8 cellular contexts compared by ENCODE assay signal in the genomic region with DNA sequence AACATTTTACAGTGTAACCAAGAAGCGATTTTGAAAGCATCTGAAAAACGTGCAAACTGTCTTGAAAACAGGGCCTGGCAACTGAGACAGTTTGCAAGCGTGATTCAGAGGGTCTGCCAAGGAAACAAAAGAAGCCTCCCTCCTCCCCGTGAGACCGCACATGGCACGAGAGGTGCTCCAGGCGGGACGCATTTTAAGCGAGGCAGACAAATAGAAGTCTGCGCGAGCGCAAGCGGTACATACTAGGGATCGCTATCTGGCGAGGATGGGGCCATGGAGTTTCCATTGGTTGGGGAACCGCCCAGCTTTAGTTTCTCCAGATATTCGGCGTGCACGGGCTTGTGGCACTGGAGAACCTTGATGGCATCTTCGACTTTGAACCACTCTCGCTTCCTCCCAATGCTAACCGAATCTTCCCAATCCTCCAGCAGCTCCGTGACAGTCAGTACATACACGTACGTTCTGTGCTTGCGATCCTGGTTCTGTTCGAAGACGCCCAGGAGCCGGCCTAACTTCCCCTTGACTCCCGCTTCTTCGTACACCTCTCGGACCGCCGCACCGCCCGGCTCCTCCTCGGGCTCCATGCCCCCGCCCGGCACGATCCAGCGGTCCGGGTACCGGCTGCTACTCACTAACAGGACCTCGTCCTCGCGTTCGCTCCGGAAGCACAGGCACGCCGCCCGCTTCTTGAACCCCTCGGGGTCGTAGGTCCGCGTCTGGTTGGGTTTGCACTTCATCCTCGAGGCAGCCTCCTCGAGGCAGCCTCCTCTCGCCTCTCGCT. TPM values are rescaled to one million over a fixed set of nuclear protein-coding genes. Genes with fewer than 3 reads are reported as not detected.
DNase-seq lines count a peak whose midpoint lies in the region; ATAC-seq and TF ChIP-seq lines count a peak whose summit lies in the region.
"Not testable (repeated sequence)": the region's sequence is repeated elsewhere in the genome, so short reads cannot be mapped to it uniquely, and the experiment has no call there.

No MANE protein-coding gene starts in this region.

- peak overlapping the region; percentile 36 for H3K4me2 ChIP-seq in BLaER1

- peaks cover 30% of the 10 kb centered on the region for H3K27me3 Mint-ChIP-seq in activated CD4-positive, alpha-beta T cell treated with anti-CD3 and anti-CD28 coated beads, Interleukin-2, amount 10 ng/mL, durations not matched to agents 7 days and 5 days
- H3K27me3 Mint-ChIP-seq in naive thymus-derived CD4-positive, alpha-beta T cell, result peaks cover 16 to 25% (median 24%) of the 10 kb centered on the region in 5 donors

- peak overlapping the region; percentile 80 for H3K4me3 Mint-ChIP-seq in activated CD4-positive, alpha-beta T cell treated with anti-CD3 and anti-CD28 coated beads, Interleukin-2, amount 10 ng/mL, durations not matched to agents 7 days and 5 days
- H3K4me3 Mint-ChIP-seq in naive thymus-derived CD4-positive, alpha-beta T cell, result peak overlapping the region; percentile 71 to 88 (median 82)

- peaks cover 24% of the 10 kb centered on the region for H3K4me1 ChIP-seq in BLaER1
- H3K4me1 ChIP-seq in heart left ventricle; naive thymus-derived CD4-positive, alpha-beta T cell (ENCODE audit: control insufficient read depth in 2 of 2, insufficient read depth in 2 of 2, low read length in 2 of 2): not testable (repeated sequence)

- H3K4me3 ChIP-seq in BLaER1, result peak overlapping the region; percentile 71
- H3K4me3 ChIP-seq in cardiac fibroblast (replicated peaks in 1 of 2; ENCODE audit: low read depth in 2 of 2, low read length in 2 of 2), result peak overlapping the region; percentile 54 to 60
- H3K4me3 ChIP-seq in heart left ventricle, result peak overlapping the region in 11 of 12 donors; percentile 37 to 60 (median 54)
- H3K4me3 ChIP-seq in naive thymus-derived CD4-positive, alpha-beta T cell (ENCODE audit: low read length), result not testable (repeated sequence)

- peak overlapping the region; percentile 80 for H3K9ac ChIP-seq in BLaER1

- CTCF ChIA-PET in activated CD4-positive, alpha-beta T cell treated with anti-CD3 and anti-CD28 coated beads, Interleukin-2, amount 10 ng/mL, durations not matched to agents 7 days and 5 days (lab: Charles Lee), result not testable (repeated sequence)
- CTCF ChIA-PET in naive thymus-derived CD4-positive, alpha-beta T cell (lab: Charles Lee), result interaction anchor here (0.7 kb wide), 1 partner anchor 305 kb away, joined by 3 read pairs; no protein-coding TSS in a partner anchor

- peaks cover 15% of the 10 kb centered on the region for H3K9me3 ChIP-seq in BLaER1
- H3K9me3 ChIP-seq in heart left ventricle; naive thymus-derived CD4-positive, alpha-beta T cell (ENCODE audit: control insufficient read depth in 2 of 3, low read length in 3 of 3): not testable (repeated sequence)

- 0 to 50% (median 23%) methylated on average over 40 to 51 of the region's 59 CpGs for WGBS in heart left ventricle, 4 donors

- ATAC-seq in GM19463 (IDR thresholded peaks at IDR 0.05; ENCODE audit: unreplicated experiment) (peak; percentile 19), heart left ventricle (peak in 2 of 4 donors; percentile 39 to 57)
- ATAC-seq in naive thymus-derived CD4-positive, alpha-beta T cell, result not testable (repeated sequence)

- intact Hi-C loops in heart left ventricle (cut with DNase I), result not testable (repeated sequence)
- intact Hi-C loops in naive thymus-derived CD4-positive, alpha-beta T cell (cut with micrococcal nuclease), result loop anchor here in 1 of 2 donors (5.0 to 10.0 kb wide), 2 partner anchors 399 to 766 kb away; partner anchors contain the start of gene MAGED1

- peak overlapping the region; percentile 81 for H3K27ac Mint-ChIP-seq in activated CD4-positive, alpha-beta T cell treated with anti-CD3 and anti-CD28 coated beads, Interleukin-2, amount 10 ng/mL, durations not matched to agents 7 days and 5 days
- H3K27ac Mint-ChIP-seq in naive thymus-derived CD4-positive, alpha-beta T cell, result peak overlapping the region in 1 of 9 donors; percentile 60

- H3K36me3 ChIP-seq in BLaER1; heart left ventricle; naive thymus-derived CD4-positive, alpha-beta T cell (ENCODE audit: control insufficient read depth in 2 of 3, insufficient read depth in 3 of 3, low read length in 3 of 3): not testable (repeated sequence)

- not testable (repeated sequence) for TF ChIP-seq POLR2A in heart left ventricle (IDR thresholded peaks at IDR 0.05)

- peak overlapping the region; percentile 77 for H3K27ac ChIP-seq in BLaER1
- not testable (repeated sequence) for H3K27ac ChIP-seq in heart left ventricle; naive thymus-derived CD4-positive, alpha-beta T cell (ENCODE audit: low read depth, low read length)

- H3K4me1 Mint-ChIP-seq in activated CD4-positive, alpha-beta T cell treated with anti-CD3 and anti-CD28 coated beads, Interleukin-2, amount 10 ng/mL, durations not matched to agents 7 days and 5 days, result peaks cover 12% of the 10 kb centered on the region
- H3K4me1 Mint-ChIP-seq in naive thymus-derived CD4-positive, alpha-beta T cell, result peaks cover 0 to 11% (median 6%) of the 10 kb centered on the region in 7 donors

- TF ChIP-seq CTCF in cardiac fibroblast (IDR thresholded peaks at IDR 0.05; ENCODE audit: low read depth, low read length); heart left ventricle (IDR thresholded peaks at IDR 0.05): not testable (repeated sequence)

- POLR2A ChIA-PET in activated CD4-positive, alpha-beta T cell treated with anti-CD3 and anti-CD28 coated beads, Interleukin-2, amount 10 ng/mL, durations not matched to agents 7 days and 5 days (lab: Charles Lee); naive thymus-derived CD4-positive, alpha-beta T cell (lab: Charles Lee): not testable (repeated sequence)

- peak; percentile 14 for DNase-seq in NCI-H1092 (lab: John Stamatoyannopoulos, UW)
- DNase-seq in activated CD4-positive, alpha-beta T cell treated with anti-CD3 and anti-CD28 coated beads, Interleukin-2, amount 10 ng/mL, durations not matched to agents 7 days and 5 days, result peak; percentile 5
- DNase-seq in cardiac fibroblast (ENCODE audit: low read depth in 2 of 2), result peak; percentile 17 to 31
- peak in 1 of 5 donors; percentile 25 for DNase-seq in heart left ventricle
- DNase-seq in naive thymus-derived CD4-positive, alpha-beta T cell, result peak in 1 of 9 donors; percentile 21
- peak; percentile 28 for DNase-seq in stimulated activated CD8-positive, alpha-beta memory T cell treated with anti-CD3 and anti-CD28 coated beads, Interleukin-4, amount 100 ng/mL, for 48 hours

- peaks cover 33% of the 10 kb centered on the region for H4K20me1 ChIP-seq in BLaER1

- H3K27me3 ChIP-seq in BLaER1 (peaks cover 31% of the 10 kb centered on the region), heart left ventricle (peaks cover 0 to 42% (median 7%) of the 10 kb centered on the region in 9 donors)
- H3K27me3 ChIP-seq in naive thymus-derived CD4-positive, alpha-beta T cell (ENCODE audit: control insufficient read depth in 2 of 2, insufficient read depth in 2 of 2, low read length in 2 of 2), result not testable (repeated sequence)

- H3K9me3 Mint-ChIP-seq in activated CD4-positive, alpha-beta T cell treated with anti-CD3 and anti-CD28 coated beads, Interleukin-2, amount 10 ng/mL, durations not matched to agents 7 days and 5 days; naive thymus-derived CD4-positive, alpha-beta T cell: not testable (repeated sequence)

- not testable (repeated sequence) for H3K36me3 Mint-ChIP-seq in activated CD4-positive, alpha-beta T cell treated with anti-CD3 and anti-CD28 coated beads, Interleukin-2, amount 10 ng/mL, durations not matched to agents 7 days and 5 days (ENCODE audit: low read depth); naive thymus-derived CD4-positive, alpha-beta T cell

RNA-seq across cellular contexts. Expression of gene NUDT11, which starts 0.5 kb away (rescaled TPM):
- under 1 TPM; 0.37 to 0.71 TPM for total RNA-seq in activated CD4-positive, alpha-beta T cell treated with anti-CD3 and anti-CD28 coated beads, Interleukin-2, amount 10 ng/mL, durations not matched to agents 7 days and 5 days
- under 1 TPM in 4 of 9 donors, not detected in 5; 0.11 to 0.32 (median 0.15) TPM for total RNA-seq in heart left ventricle
- polyA plus RNA-seq in heart left ventricle, result under 1 TPM; 0.08 to 0.14 TPM
- 1 to 10 TPM in 1 of 5 experiments, under 1 TPM in 3, not detected in 1; 0.13 to 1.2 (median 0.47) TPM for total RNA-seq in naive thymus-derived CD4-positive, alpha-beta T cell
- polyA plus RNA-seq in naive thymus-derived CD4-positive, alpha-beta T cell, result under 1 TPM in 1 of 2 donors, not detected in 1; 0.09 TPM
